In the genomic region with DNA sequence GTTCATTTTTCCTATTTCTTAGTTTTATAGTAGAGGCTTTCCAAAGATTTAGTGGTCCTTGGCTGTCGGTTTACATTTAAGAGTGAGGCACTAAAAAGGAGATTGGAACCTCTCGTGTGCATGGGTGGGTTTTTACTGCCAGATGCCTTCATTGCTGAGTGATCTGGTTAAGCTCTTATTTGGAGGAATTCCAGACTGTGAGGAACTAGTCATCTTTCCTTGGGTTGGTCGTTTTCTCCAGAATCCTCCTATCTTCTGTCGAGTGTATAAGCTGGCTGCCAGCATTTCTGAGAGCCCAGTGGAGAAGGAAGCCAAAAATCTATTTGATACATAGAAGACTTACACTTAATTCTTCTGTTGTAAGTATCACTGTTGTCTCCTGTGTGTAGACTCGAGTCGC, we compare ENCODE assay signal across 1 cellular context.
TF ChIP-seq lines count a peak whose summit lies in the region.

No MANE protein-coding gene starts in this region.

TF ChIP-seq in SK-N-SH, 30 proteins besides CTCF, POLR2A, EP300 and RAD21:
- TF ChIP-seq SIN3A (IDR thresholded peaks at IDR 0.05; ENCODE audit: borderline replicate concordance, low read depth, low read length) (no peak), CHD2 (IDR thresholded peaks at IDR 0.05; ENCODE audit: low read length, partially characterized antibody) (no peak), IRF3 (IDR thresholded peaks at IDR 0.05; ENCODE audit: low read depth, low read length) (no peak), JUND (IDR thresholded peaks at IDR 0.05) (0 out of 2 replicates have a peak, but pooled peaks have one; percentile 24), YY1 (IDR thresholded peaks at IDR 0.05; ENCODE audit: low read depth) (no peak), MXI1 (IDR thresholded peaks at IDR 0.05; ENCODE audit: low read depth, low read length) (no peak), SMC3 (IDR thresholded peaks at IDR 0.05; ENCODE audit: low read depth, low read length) (no peak), MAX (IDR thresholded peaks at IDR 0.05; ENCODE audit: low read depth) (no peak), FOSL2 (IDR thresholded peaks at IDR 0.05; ENCODE audit: borderline replicate concordance, low read depth) (peak; percentile 24; the same call in 1 of the 2 replicates), MEF2A (IDR thresholded peaks at IDR 0.05; ENCODE audit: borderline replicate concordance, low read depth) (no peak), TCF12 (IDR thresholded peaks at IDR 0.05) (peak; percentile 83), NRF1 (IDR thresholded peaks at IDR 0.05; ENCODE audit: low read depth, low read length) (no peak), RFX5 (IDR thresholded peaks at IDR 0.05; ENCODE audit: low read length) (no peak), ELF1 (IDR thresholded peaks at IDR 0.05) (no peak), GATA2 (CRISPR knock-in tag; IDR thresholded peaks at IDR 0.05) (no peak), NFIC (IDR thresholded peaks at IDR 0.05; ENCODE audit: borderline replicate concordance) (peak; percentile 70), FOXJ3 (CRISPR knock-in tag; IDR thresholded peaks at IDR 0.05) (no peak), REST (IDR thresholded peaks at IDR 0.05; ENCODE audit: low read depth, low read length) (no peak)
- TF ChIP-seq, protein P1, sequence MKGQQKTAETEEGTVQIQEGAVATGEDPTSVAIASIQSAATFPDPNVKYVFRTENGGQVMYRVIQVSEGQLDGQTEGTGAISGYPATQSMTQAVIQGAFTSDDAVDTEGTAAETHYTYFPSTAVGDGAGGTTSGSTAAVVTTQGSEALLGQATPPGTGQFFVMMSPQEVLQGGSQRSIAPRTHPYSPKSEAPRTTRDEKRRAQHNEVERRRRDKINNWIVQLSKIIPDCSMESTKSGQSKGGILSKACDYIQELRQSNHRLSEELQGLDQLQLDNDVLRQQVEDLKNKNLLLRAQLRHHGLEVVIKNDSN (IDR thresholded peaks at IDR 0.05; ENCODE audit: borderline replicate concordance, low read depth), result no peak
- TF ChIP-seq, protein P2, sequence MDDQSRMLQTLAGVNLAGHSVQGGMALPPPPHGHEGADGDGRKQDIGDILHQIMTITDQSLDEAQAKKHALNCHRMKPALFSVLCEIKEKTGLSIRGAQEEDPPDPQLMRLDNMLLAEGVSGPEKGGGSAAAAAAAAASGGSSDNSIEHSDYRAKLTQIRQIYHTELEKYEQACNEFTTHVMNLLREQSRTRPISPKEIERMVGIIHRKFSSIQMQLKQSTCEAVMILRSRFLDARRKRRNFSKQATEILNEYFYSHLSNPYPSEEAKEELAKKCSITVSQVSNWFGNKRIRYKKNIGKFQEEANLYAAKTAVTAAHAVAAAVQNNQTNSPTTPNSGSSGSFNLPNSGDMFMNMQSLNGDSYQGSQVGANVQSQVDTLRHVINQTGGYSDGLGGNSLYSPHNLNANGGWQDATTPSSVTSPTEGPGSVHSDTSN (IDR thresholded peaks at IDR 0.05), result peak; percentile 74
TF ChIP-seq in SK-N-SH: peak in this region for 5.
